Comparison of ENCODE assay signal across 8 cellular contexts in the genomic region with DNA sequence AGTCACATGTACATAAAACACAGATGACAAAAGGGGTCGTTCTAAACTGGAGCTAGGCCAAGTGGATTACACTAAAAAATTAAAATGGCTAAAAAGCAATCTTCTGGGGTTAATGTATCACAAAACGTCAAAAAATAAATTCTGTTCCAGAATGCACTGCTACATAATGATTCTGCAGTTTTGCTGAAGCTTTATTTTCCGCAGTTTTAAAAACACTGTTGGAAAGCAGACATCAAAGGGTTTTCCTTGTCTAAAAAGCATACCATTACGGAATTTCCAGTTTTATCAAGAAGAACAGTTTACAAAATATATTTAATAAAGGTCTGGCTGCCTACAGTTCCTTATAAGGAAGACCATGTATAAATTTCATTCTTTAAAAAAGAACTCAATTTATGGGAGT. TPM values are rescaled to one million over a fixed set of nuclear protein-coding genes. Genes with fewer than 3 reads are reported as not detected.
DNase-seq lines count a peak whose midpoint lies in the region; ATAC-seq and TF ChIP-seq lines count a peak whose summit lies in the region.
"Had no signal": no experiment of that assay in that cellular context is flagged by ENCODE, and none has a peak within 500 bp of the region (broad histone marks: within the 10 kb centered on the region; RNA-seq: fewer than 3 reads in every experiment).

No MANE protein-coding gene starts in this region.

- H3K4me3 Mint-ChIP-seq in H9 = peak overlapping the region; percentile 3 to 95; a peak in 3 of 5 replicates

- no peaks in the 10 kb centered on the region for H3K36me3 Mint-ChIP-seq in H9 (ENCODE audit: insufficient read depth in 1 of 3, low read depth in 3 of 3)

- peaks cover 8% of the 10 kb centered on the region; the same call in 1 of the 2 replicates for H3F3A ChIP-seq in SU-DHL-6 (ENCODE audit: insufficient read depth)

- H2BK5ac ChIP-seq in H9 (ENCODE audit: insufficient read length, low read length) = no peak overlapping the region

- no peak overlapping the region for H4K8ac ChIP-seq in H9 (replicated peaks; ENCODE audit: insufficient read length, low read depth, low read length)

- no peak overlapping the region for H3T11ph ChIP-seq in H9 (ENCODE audit: low read length)

- no peaks in the 10 kb centered on the region for H3K79me2 ChIP-seq in H9 (ENCODE audit: insufficient read depth, low read length)
- no peaks in the 10 kb centered on the region for H3K79me2 ChIP-seq in SU-DHL-6 (ENCODE audit: insufficient read depth, low read length)

- peaks cover 25% of the 10 kb centered on the region for H3K27me3 Mint-ChIP-seq in H9 (ENCODE audit: low read depth)

- TF ChIP-seq EP300 in gastroesophageal sphincter (IDR thresholded peaks at IDR 0.05) = no peak

- no peak overlapping the region for H3K14ac ChIP-seq in H9 (ENCODE audit: insufficient read depth, low read length)

- WGBS in H9 (ENCODE audit: extremely low coverage, insufficient read length, low lambda C conversion rate) = no CpG with 5 or more reads among the region's 4 CpGs
- WGBS in gastroesophageal sphincter (ENCODE audit: low coverage in 1 of 2), 2 donors = 19 to 21% methylated on average over 4 of the region's 4 CpGs

- H3K27me3 ChIP-seq in H9 (ENCODE audit: insufficient read depth, low read length) = peaks cover 2% of the 10 kb centered on the region; the same call in 1 of the 2 replicates
- H3K27me3 ChIP-seq in SU-DHL-6 (ENCODE audit: low read length) = no peaks in the 10 kb centered on the region
- H3K27me3 ChIP-seq in gastroesophageal sphincter = no peaks in the 10 kb centered on the region
- no peaks in the 10 kb centered on the region for H3K27me3 ChIP-seq in skeletal muscle satellite cell (ENCODE audit: control insufficient read depth, insufficient read depth, low read length)

- H2BK20ac ChIP-seq in H9 (ENCODE audit: low read depth, low read length, poor library complexity, severe bottlenecking) = no peak overlapping the region

- no peak overlapping the region for H4K91ac ChIP-seq in H9 (ENCODE audit: insufficient read length, low read depth, low read length)

- H3K9me3 ChIP-seq in H9 (ENCODE audit: control insufficient read depth, low read depth, low read length) (no peaks in the 10 kb centered on the region), SU-DHL-6 (ENCODE audit: insufficient read depth, low read length) (no peaks in the 10 kb centered on the region), gastroesophageal sphincter (no peaks in the 10 kb centered on the region), skeletal muscle satellite cell (replicated peaks; ENCODE audit: low read length) (no peaks in the 10 kb centered on the region)

- H3K4me1 Mint-ChIP-seq in H9 = peaks cover 17 to 24% of the 10 kb centered on the region in 2 experiments

- H3K27ac Mint-ChIP-seq in H9 = no peak overlapping the region
- H3K27ac Mint-ChIP-seq: activated naive CD4-positive, alpha-beta T cell treated with anti-CD3 and anti-CD28 coated beads for 36 hours had no signal

- no peak overlapping the region for H3K9ac ChIP-seq in H9 (ENCODE audit: extremely low read depth, insufficient read length, low read length)
- no peak overlapping the region for H3K9ac ChIP-seq in SU-DHL-6 (ENCODE audit: low read length)
- H3K9ac ChIP-seq in skeletal muscle satellite cell (ENCODE audit: low read depth, low read length) = peak overlapping the region; percentile 85

- H3K23ac ChIP-seq in H9 (ENCODE audit: insufficient read length, low read depth, low read length) = no peak overlapping the region

- H3K4me1 ChIP-seq in H9 (ENCODE audit: insufficient read depth, low read length) (no peaks in the 10 kb centered on the region; the same call in 1 of the 2 replicates), gastroesophageal sphincter (peaks cover 2 to 18% (median 2%) of the 10 kb centered on the region in 3 donors), skeletal muscle satellite cell (ENCODE audit: control insufficient read depth, insufficient read depth, low read length) (peaks cover 17% of the 10 kb centered on the region)

- H3K4ac ChIP-seq in H9 (ENCODE audit: low read depth, low read length) = no peak overlapping the region

- no peak for ATAC-seq in gastroesophageal sphincter

- no peak overlapping the region for H2BK15ac ChIP-seq in H9 (ENCODE audit: low read depth, low read length)

- no peak overlapping the region for H2BK12ac ChIP-seq in H9 (ENCODE audit: insufficient read length, low read depth, low read length)

- no peak overlapping the region for H2BK120ac ChIP-seq in H9 (ENCODE audit: low read depth, low read length, poor library complexity, severe bottlenecking)

- no peaks in the 10 kb centered on the region for H4K20me1 ChIP-seq in H9 (ENCODE audit: control insufficient read depth, insufficient read depth, insufficient read length)
- H4K20me1 ChIP-seq in SU-DHL-6 (ENCODE audit: low read depth, low read length) = 0 out of 2 replicates have a peak, but pooled peaks cover 3% of the 10 kb centered on the region

- no peaks in the 10 kb centered on the region for H3K79me1 ChIP-seq in H9 (ENCODE audit: insufficient read depth, low read depth, low read length, poor library complexity, severe bottlenecking)

- no peak overlapping the region for H4K5ac ChIP-seq in H9 (ENCODE audit: insufficient read length, low read depth, low read length)

- H3K23me2 ChIP-seq in H9 (ENCODE audit: insufficient read length, low read depth, low read length, poor library complexity, severe bottlenecking) = peaks cover 10% of the 10 kb centered on the region

- no peak for TF ChIP-seq POLR2A in gastroesophageal sphincter (IDR thresholded peaks at IDR 0.05)

- H2AK5ac ChIP-seq in H9 (ENCODE audit: insufficient read length, low read length) = no peak overlapping the region

- H3K4me3 ChIP-seq in SU-DHL-6 (ENCODE audit: insufficient read depth, low read length, poor library complexity, severe bottlenecking) = no peak overlapping the region
- H3K4me3 ChIP-seq in gastroesophageal sphincter = peak overlapping the region; percentile 61 to 71
- H3K4me3 ChIP-seq in skeletal muscle satellite cell (ENCODE audit: low read length) = peak overlapping the region; percentile 94

- H3K27ac ChIP-seq in H9 (ENCODE audit: insufficient read length, low read depth, low read length) (no peak overlapping the region), SU-DHL-6 (ENCODE audit: low read depth, low read length) (no peak overlapping the region), gastroesophageal sphincter (peak overlapping the region in 2 of 4 donors; percentile 88 to 90)

- TF ChIP-seq CTCF in H9 (conservative IDR thresholded peaks at IDR 0.05) (no peak), SU-DHL-6 (IDR thresholded peaks at IDR 0.05; ENCODE audit: insufficient read depth, low read length, poor library complexity, severe bottlenecking) (no peak), gastroesophageal sphincter (IDR thresholded peaks at IDR 0.05) (no peak)

- H3K56ac ChIP-seq in H9 (ENCODE audit: insufficient read length, low read depth, low read length) = no peak overlapping the region

- H3K18ac ChIP-seq in H9 (ENCODE audit: insufficient read length, low read depth, low read length) = no peak overlapping the region

- H2AFZ ChIP-seq in H9 (ENCODE audit: low read length) (no peak overlapping the region), SU-DHL-6 (ENCODE audit: low read depth, low read length, severe bottlenecking) (no peak overlapping the region)

- DNase-seq in H9 (no peak), 8988T (no peak), iPS-NIHi11 (ENCODE audit: low spot score) (no peak), mesenteric fat pad (ENCODE audit: low spot score) (no peak)
- DNase-seq: activated naive CD4-positive, alpha-beta T cell treated with anti-CD3 and anti-CD28 coated beads for 36 hours had no signal

- H3K9me3 Mint-ChIP-seq in H9 = no peaks in the 10 kb centered on the region
- H3K9me3 Mint-ChIP-seq: activated naive CD4-positive, alpha-beta T cell treated with anti-CD3 and anti-CD28 coated beads for 36 hours had no signal

- H3K4me2 ChIP-seq in H9 (ENCODE audit: insufficient read depth, insufficient read length, low read length) = peak overlapping the region; percentile 64
- H3K4me2 ChIP-seq in SU-DHL-6 (ENCODE audit: low read depth, low read length, poor library complexity, severe bottlenecking) = peak overlapping the region; percentile 68
- peak overlapping the region; percentile 93 for H3K4me2 ChIP-seq in skeletal muscle satellite cell (ENCODE audit: low read length)

- H3K36me3 ChIP-seq in SU-DHL-6 (ENCODE audit: low read length) (no peaks in the 10 kb centered on the region), gastroesophageal sphincter (no peaks in the 10 kb centered on the region), skeletal muscle satellite cell (ENCODE audit: insufficient read depth, low read length) (no peaks in the 10 kb centered on the region)

- H3K9me2 ChIP-seq in SU-DHL-6 (replicated peaks; ENCODE audit: insufficient read depth, low read length) = no peaks in the 10 kb centered on the region

RNA-seq across cellular contexts. Expression of a gene that starts 1.4 kb away (rescaled TPM):
- total RNA-seq in H9 (2021) = 13.1 and 13.9 TPM in 2 replicates
- 100 to 1,000 TPM in 1 of 4 donors, 10 to 100 TPM in 3; 17.5 to 111 (median 29.1) TPM for total RNA-seq in gastroesophageal sphincter
- total RNA-seq in skeletal muscle satellite cell (2012; rRNA removed) = 18.6 and 21.5 TPM in 2 replicates
- 46.7 TPM for total RNA-seq in mesenteric fat pad
